Comparison of ENCODE assay signal across 2 cellular contexts in the genomic region with DNA sequence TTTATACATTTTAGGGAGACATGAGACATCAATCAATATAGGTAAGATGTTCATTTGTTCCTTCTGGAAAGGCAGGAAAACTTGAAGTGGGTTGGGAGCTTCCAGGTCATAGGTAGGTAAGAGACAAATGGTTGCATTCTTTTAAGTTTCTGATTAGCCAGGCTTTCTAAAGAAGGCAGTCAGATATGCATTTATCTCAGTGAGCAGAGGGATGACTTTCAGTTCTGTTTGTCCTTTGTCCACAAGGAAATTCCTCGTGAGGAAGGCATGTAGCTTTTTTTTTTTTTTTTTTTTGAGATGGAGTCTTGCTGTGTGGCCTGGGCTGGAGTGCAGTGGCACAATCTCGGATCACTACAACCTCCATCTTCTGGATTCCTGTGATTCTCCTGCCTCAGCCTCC.
TF ChIP-seq lines count a peak whose summit lies in the region.

No MANE protein-coding gene starts in this region.

TF ChIP-seq in A549, 52 proteins besides CTCF, POLR2A, EP300 and RAD21 (continued from another document):
- TF ChIP-seq, protein P1, sequence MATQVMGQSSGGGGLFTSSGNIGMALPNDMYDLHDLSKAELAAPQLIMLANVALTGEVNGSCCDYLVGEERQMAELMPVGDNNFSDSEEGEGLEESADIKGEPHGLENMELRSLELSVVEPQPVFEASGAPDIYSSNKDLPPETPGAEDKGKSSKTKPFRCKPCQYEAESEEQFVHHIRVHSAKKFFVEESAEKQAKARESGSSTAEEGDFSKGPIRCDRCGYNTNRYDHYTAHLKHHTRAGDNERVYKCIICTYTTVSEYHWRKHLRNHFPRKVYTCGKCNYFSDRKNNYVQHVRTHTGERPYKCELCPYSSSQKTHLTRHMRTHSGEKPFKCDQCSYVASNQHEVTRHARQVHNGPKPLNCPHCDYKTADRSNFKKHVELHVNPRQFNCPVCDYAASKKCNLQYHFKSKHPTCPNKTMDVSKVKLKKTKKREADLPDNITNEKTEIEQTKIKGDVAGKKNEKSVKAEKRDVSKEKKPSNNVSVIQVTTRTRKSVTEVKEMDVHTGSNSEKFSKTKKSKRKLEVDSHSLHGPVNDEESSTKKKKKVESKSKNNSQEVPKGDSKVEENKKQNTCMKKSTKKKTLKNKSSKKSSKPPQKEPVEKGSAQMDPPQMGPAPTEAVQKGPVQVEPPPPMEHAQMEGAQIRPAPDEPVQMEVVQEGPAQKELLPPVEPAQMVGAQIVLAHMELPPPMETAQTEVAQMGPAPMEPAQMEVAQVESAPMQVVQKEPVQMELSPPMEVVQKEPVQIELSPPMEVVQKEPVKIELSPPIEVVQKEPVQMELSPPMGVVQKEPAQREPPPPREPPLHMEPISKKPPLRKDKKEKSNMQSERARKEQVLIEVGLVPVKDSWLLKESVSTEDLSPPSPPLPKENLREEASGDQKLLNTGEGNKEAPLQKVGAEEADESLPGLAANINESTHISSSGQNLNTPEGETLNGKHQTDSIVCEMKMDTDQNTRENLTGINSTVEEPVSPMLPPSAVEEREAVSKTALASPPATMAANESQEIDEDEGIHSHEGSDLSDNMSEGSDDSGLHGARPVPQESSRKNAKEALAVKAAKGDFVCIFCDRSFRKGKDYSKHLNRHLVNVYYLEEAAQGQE (IDR thresholded peaks at IDR 0.05): no peak
- no peak for TF ChIP-seq ESRRA (IDR thresholded peaks at IDR 0.05; ENCODE audit: borderline replicate concordance, low read length)

TF ChIP-seq in GM23338, 12 proteins besides CTCF, POLR2A, EP300 and RAD21 (continued from another document):
- TF ChIP-seq, protein P2, sequence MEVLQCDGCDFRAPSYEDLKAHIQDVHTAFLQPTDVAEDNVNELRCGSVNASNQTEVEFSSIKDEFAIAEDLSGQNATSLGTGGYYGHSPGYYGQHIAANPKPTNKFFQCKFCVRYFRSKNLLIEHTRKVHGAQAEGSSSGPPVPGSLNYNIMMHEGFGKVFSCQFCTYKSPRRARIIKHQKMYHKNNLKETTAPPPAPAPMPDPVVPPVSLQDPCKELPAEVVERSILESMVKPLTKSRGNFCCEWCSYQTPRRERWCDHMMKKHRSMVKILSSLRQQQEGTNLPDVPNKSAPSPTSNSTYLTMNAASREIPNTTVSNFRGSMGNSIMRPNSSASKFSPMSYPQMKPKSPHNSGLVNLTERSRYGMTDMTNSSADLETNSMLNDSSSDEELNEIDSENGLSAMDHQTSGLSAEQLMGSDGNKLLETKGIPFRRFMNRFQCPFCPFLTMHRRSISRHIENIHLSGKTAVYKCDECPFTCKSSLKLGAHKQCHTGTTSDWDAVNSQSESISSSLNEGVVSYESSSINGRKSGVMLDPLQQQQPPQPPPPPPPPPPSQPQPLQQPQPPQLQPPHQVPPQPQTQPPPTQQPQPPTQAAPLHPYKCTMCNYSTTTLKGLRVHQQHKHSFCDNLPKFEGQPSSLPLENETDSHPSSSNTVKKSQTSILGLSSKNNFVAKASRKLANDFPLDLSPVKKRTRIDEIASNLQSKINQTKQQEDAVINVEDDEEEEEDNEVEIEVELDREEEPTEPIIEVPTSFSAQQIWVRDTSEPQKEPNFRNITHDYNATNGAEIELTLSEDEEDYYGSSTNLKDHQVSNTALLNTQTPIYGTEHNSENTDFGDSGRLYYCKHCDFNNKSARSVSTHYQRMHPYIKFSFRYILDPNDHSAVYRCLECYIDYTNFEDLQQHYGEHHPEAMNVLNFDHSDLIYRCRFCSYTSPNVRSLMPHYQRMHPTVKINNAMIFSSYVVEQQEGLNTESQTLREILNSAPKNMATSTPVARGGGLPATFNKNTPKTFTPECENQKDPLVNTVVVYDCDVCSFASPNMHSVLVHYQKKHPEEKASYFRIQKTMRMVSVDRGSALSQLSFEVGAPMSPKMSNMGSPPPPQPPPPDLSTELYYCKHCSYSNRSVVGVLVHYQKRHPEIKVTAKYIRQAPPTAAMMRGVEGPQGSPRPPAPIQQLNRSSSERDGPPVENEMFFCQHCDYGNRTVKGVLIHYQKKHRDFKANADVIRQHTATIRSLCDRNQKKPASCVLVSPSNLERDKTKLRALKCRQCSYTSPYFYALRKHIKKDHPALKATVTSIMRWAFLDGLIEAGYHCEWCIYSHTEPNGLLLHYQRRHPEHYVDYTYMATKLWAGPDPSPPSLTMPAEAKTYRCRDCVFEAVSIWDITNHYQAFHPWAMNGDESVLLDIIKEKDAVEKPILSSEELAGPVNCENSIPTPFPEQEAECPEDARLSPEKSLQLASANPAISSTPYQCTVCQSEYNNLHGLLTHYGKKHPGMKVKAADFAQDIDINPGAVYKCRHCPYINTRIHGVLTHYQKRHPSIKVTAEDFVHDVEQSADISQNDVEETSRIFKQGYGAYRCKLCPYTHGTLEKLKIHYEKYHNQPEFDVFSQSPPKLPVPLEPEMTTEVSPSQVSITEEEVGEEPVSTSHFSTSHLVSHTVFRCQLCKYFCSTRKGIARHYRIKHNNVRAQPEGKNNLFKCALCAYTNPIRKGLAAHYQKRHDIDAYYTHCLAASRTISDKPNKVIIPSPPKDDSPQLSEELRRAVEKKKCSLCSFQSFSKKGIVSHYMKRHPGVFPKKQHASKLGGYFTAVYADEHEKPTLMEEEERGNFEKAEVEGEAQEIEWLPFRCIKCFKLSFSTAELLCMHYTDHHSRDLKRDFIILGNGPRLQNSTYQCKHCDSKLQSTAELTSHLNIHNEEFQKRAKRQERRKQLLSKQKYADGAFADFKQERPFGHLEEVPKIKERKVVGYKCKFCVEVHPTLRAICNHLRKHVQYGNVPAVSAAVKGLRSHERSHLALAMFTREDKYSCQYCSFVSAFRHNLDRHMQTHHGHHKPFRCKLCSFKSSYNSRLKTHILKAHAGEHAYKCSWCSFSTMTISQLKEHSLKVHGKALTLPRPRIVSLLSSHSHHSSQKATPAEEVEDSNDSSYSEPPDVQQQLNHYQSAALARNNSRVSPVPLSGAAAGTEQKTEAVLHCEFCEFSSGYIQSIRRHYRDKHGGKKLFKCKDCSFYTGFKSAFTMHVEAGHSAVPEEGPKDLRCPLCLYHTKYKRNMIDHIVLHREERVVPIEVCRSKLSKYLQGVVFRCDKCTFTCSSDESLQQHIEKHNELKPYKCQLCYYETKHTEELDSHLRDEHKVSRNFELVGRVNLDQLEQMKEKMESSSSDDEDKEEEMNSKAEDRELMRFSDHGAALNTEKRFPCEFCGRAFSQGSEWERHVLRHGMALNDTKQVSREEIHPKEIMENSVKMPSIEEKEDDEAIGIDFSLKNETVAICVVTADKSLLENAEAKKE (CRISPR knock-in tag; IDR thresholded peaks at IDR 0.05): no peak
- TF ChIP-seq CREB1 (CRISPR knock-in tag; IDR thresholded peaks at IDR 0.05; ENCODE audit: low read depth) (no peak), NANOG (IDR thresholded peaks at IDR 0.05; ENCODE audit: borderline replicate concordance) (no peak)
